In the genomic region with DNA sequence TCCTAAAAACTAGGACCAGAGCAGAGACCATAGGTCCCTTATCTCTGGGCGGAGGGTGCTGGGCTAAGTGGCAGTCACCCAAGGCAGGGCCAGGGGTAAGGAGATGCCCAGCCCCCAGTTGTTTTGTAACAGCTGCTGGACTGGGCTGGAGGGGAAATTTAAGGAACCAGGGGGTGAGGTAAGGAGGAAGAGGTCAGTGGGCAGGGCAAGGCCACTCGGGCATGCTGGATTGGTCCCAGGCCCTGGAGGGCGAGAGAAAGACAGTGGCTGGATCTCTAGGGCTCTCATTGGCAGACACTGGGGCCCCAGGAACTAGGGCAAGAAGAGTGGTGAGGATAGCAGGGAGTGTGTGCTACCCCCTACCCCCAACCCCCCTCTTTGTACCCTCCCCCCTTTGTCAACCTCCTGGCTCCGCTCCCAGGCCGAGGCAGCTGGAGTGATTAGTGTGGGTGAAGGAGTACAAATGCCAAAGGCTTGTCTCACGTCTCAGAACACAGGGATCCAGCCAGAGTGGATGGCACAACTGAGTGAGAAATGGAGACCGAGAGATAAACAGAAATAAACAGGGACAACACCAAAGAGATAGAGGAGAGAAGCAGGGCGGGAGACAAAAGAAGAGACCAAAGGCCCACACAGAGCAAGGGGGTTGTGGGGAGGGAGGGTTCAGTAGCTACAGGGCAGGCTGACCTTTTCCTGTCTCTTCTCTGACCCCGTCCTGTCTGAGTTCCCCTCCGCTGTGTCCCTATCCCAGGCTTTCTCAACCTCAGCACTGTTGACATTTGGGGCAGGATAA, we compare ENCODE assay signal across 8 cellular contexts. TPM values are rescaled to one million over a fixed set of nuclear protein-coding genes. Genes with fewer than 3 reads are reported as not detected.
DNase-seq lines count a peak whose midpoint lies in the region; ATAC-seq, FAIRE-seq and TF ChIP-seq lines count a peak whose summit lies in the region.

No MANE protein-coding gene starts in this region.

- peak overlapping the region; percentile 45 to 68 (median 66) for H3K27ac ChIP-seq in pancreas

- no peak overlapping the region for H3K4me3 ChIP-seq in pancreas

- H3K36me3 Mint-ChIP-seq in stimulated activated memory B cell treated with anti-CD40 and anti-IgM and Interleukin-4, amounts not matched to agents 10 μg/mL and 1 μg/mL and 100 μg/mL, for 72 hours: no peaks in the 10 kb centered on the region
- no peaks in the 10 kb centered on the region for H3K36me3 Mint-ChIP-seq in activated T-helper 2 cell treated with anti-CD3 and anti-CD28 coated beads, Interferon-gamma antibody, Interleukin-2, Interleukin-4, amounts not matched to agents 10 μg/mL and 5 μg/mL and 100 μg/mL, durations not matched to agents 14 hours and 24 hours and 36 hours (ENCODE audit: low read depth)

- no peaks in the 10 kb centered on the region for H3K27me3 ChIP-seq in pancreas

- H3K27me3 Mint-ChIP-seq in stimulated activated memory B cell treated with anti-CD40 and anti-IgM and Interleukin-4, amounts not matched to agents 10 μg/mL and 1 μg/mL and 100 μg/mL, for 72 hours: peaks cover 22% of the 10 kb centered on the region
- H3K27me3 Mint-ChIP-seq in activated T-helper 2 cell treated with anti-CD3 and anti-CD28 coated beads, Interferon-gamma antibody, Interleukin-2, Interleukin-4, amounts not matched to agents 10 μg/mL and 5 μg/mL and 100 μg/mL, durations not matched to agents 14 hours and 24 hours and 36 hours (ENCODE audit: low read depth): peaks cover 4% of the 10 kb centered on the region

- intact Hi-C loops in head of caudate nucleus (cut with DNase I): no loop called here
- intact Hi-C loops in pancreas (cut with DNase I): no loop called here
- intact Hi-C loops in activated T-helper 2 cell treated with anti-CD3 and anti-CD28 coated beads, Interferon-gamma antibody, Interleukin-2, Interleukin-4, amounts not matched to agents 10 μg/mL and 5 μg/mL and 100 μg/mL, durations not matched to agents 14 hours and 24 hours and 36 hours (cut with micrococcal nuclease): no loop called here

- no peak overlapping the region for H3K4me3 Mint-ChIP-seq in stimulated activated memory B cell treated with anti-CD40 and anti-IgM and Interleukin-4, amounts not matched to agents 10 μg/mL and 1 μg/mL and 100 μg/mL, for 72 hours
- no peak overlapping the region for H3K4me3 Mint-ChIP-seq in activated T-helper 2 cell treated with anti-CD3 and anti-CD28 coated beads, Interferon-gamma antibody, Interleukin-2, Interleukin-4, amounts not matched to agents 10 μg/mL and 5 μg/mL and 100 μg/mL, durations not matched to agents 14 hours and 24 hours and 36 hours (ENCODE audit: low read depth)

- peaks cover 17% of the 10 kb centered on the region for H3K4me1 Mint-ChIP-seq in stimulated activated memory B cell treated with anti-CD40 and anti-IgM and Interleukin-4, amounts not matched to agents 10 μg/mL and 1 μg/mL and 100 μg/mL, for 72 hours
- H3K4me1 Mint-ChIP-seq in activated T-helper 2 cell treated with anti-CD3 and anti-CD28 coated beads, Interferon-gamma antibody, Interleukin-2, Interleukin-4, amounts not matched to agents 10 μg/mL and 5 μg/mL and 100 μg/mL, durations not matched to agents 14 hours and 24 hours and 36 hours (ENCODE audit: low read depth): peaks cover 9% of the 10 kb centered on the region

- peak; percentile 70 for DNase-seq in EH (ENCODE audit: low read depth)
- peak; percentile 50 for DNase-seq in RPMI7951 (ENCODE audit: low read depth)
- peak; percentile 19 to 81 (median 58) for DNase-seq in head of caudate nucleus
- peak in 5 of 6 donors; percentile 30 to 66 (median 54) for DNase-seq in pancreas
- DNase-seq in activated T-helper 2 cell treated with anti-CD3 and anti-CD28 coated beads, Interferon-gamma antibody, Interleukin-2, Interleukin-4, amounts not matched to agents 10 μg/mL and 5 μg/mL and 100 μg/mL, durations not matched to agents 14 hours and 24 hours and 36 hours (ENCODE audit: low spot score): no peak

- peaks cover 0 to 26% (median 12%) of the 10 kb centered on the region in 3 donors for H3K4me1 ChIP-seq in pancreas

- no peak for FAIRE-seq in pancreas (lab: Jason Lieb, UNC)

- no peak for TF ChIP-seq CTCF in pancreas (IDR thresholded peaks at IDR 0.05)

- H3K27ac Mint-ChIP-seq in stimulated activated memory B cell treated with anti-CD40 and anti-IgM and Interleukin-4, amounts not matched to agents 10 μg/mL and 1 μg/mL and 100 μg/mL, for 72 hours: no peak overlapping the region
- no peak overlapping the region for H3K27ac Mint-ChIP-seq in activated T-helper 2 cell treated with anti-CD3 and anti-CD28 coated beads, Interferon-gamma antibody, Interleukin-2, Interleukin-4, amounts not matched to agents 10 μg/mL and 5 μg/mL and 100 μg/mL, durations not matched to agents 14 hours and 24 hours and 36 hours

- no peaks in the 10 kb centered on the region for H3K36me3 ChIP-seq in pancreas

- no peaks in the 10 kb centered on the region for H3K9me3 ChIP-seq in pancreas

- no peaks in the 10 kb centered on the region for H3K9me3 Mint-ChIP-seq in stimulated activated memory B cell treated with anti-CD40 and anti-IgM and Interleukin-4, amounts not matched to agents 10 μg/mL and 1 μg/mL and 100 μg/mL, for 72 hours
- H3K9me3 Mint-ChIP-seq in activated T-helper 2 cell treated with anti-CD3 and anti-CD28 coated beads, Interferon-gamma antibody, Interleukin-2, Interleukin-4, amounts not matched to agents 10 μg/mL and 5 μg/mL and 100 μg/mL, durations not matched to agents 14 hours and 24 hours and 36 hours: no peaks in the 10 kb centered on the region

- peak; percentile 36 to 69 (median 62) for ATAC-seq in pancreas
- ATAC-seq in GM18520 (IDR thresholded peaks at IDR 0.05; ENCODE audit: unreplicated experiment): no peak
- ATAC-seq in stimulated activated memory B cell treated with anti-CD40 and anti-IgM and Interleukin-4, amounts not matched to agents 10 μg/mL and 1 μg/mL and 100 μg/mL, for 72 hours: no peak
- ATAC-seq in GM21381 (IDR thresholded peaks at IDR 0.05; ENCODE audit: unreplicated experiment): no peak

- WGBS in pancreas, 2 donors: 36 to 46% methylated on average over 10 of the region's 10 CpGs

RNA-seq across cellular contexts. Expression of gene THRAP3, which starts 20.5 kb away (rescaled TPM):
- total RNA-seq in RPMI7951 (2014; rRNA removed; shearing (Covaris generic)): 62.0 and 75.0 TPM in 2 replicates
- total RNA-seq in pancreas: 10 to 100 TPM; 24.0 to 54.7 (median 34.8) TPM
- polyA plus RNA-seq in pancreas: 10 to 100 TPM; 17.0 to 27.5 TPM
- 159 and 164 TPM in 2 replicates for total RNA-seq in activated T-helper 2 cell treated with anti-CD3 and anti-CD28 coated beads, Interferon-gamma antibody, Interleukin-2, Interleukin-4, amounts not matched to agents 10 μg/mL and 5 μg/mL and 100 μg/mL, durations not matched to agents 14 hours and 24 hours and 36 hours

RNA-seq across cellular contexts. Expression of gene MAP7D1, which starts 47.8 kb away (rescaled TPM):
- 82.4 and 107 TPM in 2 replicates for total RNA-seq in RPMI7951 (2014; rRNA removed; shearing (Covaris generic))
- 10 to 100 TPM; 12.5 to 39.3 (median 15.8) TPM for total RNA-seq in pancreas
- 10 to 100 TPM; 26.4 to 36.0 TPM for polyA plus RNA-seq in pancreas
- total RNA-seq in activated T-helper 2 cell treated with anti-CD3 and anti-CD28 coated beads, Interferon-gamma antibody, Interleukin-2, Interleukin-4, amounts not matched to agents 10 μg/mL and 5 μg/mL and 100 μg/mL, durations not matched to agents 14 hours and 24 hours and 36 hours: 162 and 172 TPM in 2 replicates

RNA-seq across cellular contexts. Expression of gene TRAPPC3, which starts 54.5 kb away (rescaled TPM):
- 78.2 and 125 TPM in 2 replicates for total RNA-seq in RPMI7951 (2014; rRNA removed; shearing (Covaris generic))
- 10 to 100 TPM; 24.6 to 29.5 (median 27.0) TPM for total RNA-seq in pancreas
- polyA plus RNA-seq in pancreas: 10 to 100 TPM; 21.8 to 41.5 TPM
- 68.4 and 71.5 TPM in 2 replicates for total RNA-seq in activated T-helper 2 cell treated with anti-CD3 and anti-CD28 coated beads, Interferon-gamma antibody, Interleukin-2, Interleukin-4, amounts not matched to agents 10 μg/mL and 5 μg/mL and 100 μg/mL, durations not matched to agents 14 hours and 24 hours and 36 hours

Comparison
In these comparisons a context has a peak if more than half of its experiments do, and no peak if none do; other contexts are left out.
1. ATAC-seq: peak in pancreas (4 of 4); none in GM18520 (single experiment), stimulated activated memory B cell treated with anti-CD40 and anti-IgM and Interleukin-4, amounts not matched to agents 10 μg/mL and 1 μg/mL and 100 μg/mL, for 72 hours (single experiment) and GM21381 (single experiment).